8 cellular contexts compared by ENCODE assay signal in genomic region chr9:106892632-106893031, GRCh38. TPM values are rescaled to one million over a fixed set of nuclear protein-coding genes. Genes with fewer than 3 reads are reported as not detected.
A peak's percentile ranks its signal among the peaks of the same experiment; 100 is the strongest.
DNase-seq lines count a peak whose midpoint lies in the region; ATAC-seq and TF ChIP-seq lines count a peak whose summit lies in the region.

No MANE protein-coding gene starts in this region.

- peak overlapping the region; percentile 61 for H3K9ac ChIP-seq in HUES64 (ENCODE audit: low read depth, low read length)
- no peak overlapping the region for H3K9ac ChIP-seq in colonic mucosa (ENCODE audit: low read depth in 2 of 2, low read length in 2 of 2)

- H3K36me3 ChIP-seq in HUES64 (ENCODE audit: insufficient read depth, low read length), result peaks cover 9% of the 10 kb centered on the region; the same call in 1 of the 2 replicates
- H3K36me3 ChIP-seq in upper lobe of right lung, result no peaks in the 10 kb centered on the region
- no peaks in the 10 kb centered on the region for H3K36me3 ChIP-seq in colonic mucosa

- peak overlapping the region; percentile 90 for H3K27ac ChIP-seq in HUES64 (ENCODE audit: low read depth, low read length)
- H3K27ac ChIP-seq in upper lobe of right lung, result no peak overlapping the region
- H3K27ac ChIP-seq in colonic mucosa, result no peak overlapping the region

- ATAC-seq in left colon, result peak; percentile 62
- peak; percentile 96 for ATAC-seq in upper lobe of right lung
- ATAC-seq in GM18517 (IDR thresholded peaks at IDR 0.05; ENCODE audit: unreplicated experiment), result no peak

- peaks cover 81% of the 10 kb centered on the region for H3K4me1 ChIP-seq in HUES64 (ENCODE audit: insufficient read depth, low read length)
- H3K4me1 ChIP-seq in upper lobe of right lung, result peaks cover 7% of the 10 kb centered on the region
- H3K4me1 ChIP-seq in colonic mucosa, result no peaks in the 10 kb centered on the region

- TF ChIP-seq CTCF in choroid plexus epithelial cell (conservative IDR thresholded peaks at IDR 0.05; ENCODE audit: low read depth, low read length) (no peak), upper lobe of right lung (IDR thresholded peaks at IDR 0.05) (no peak), colonic mucosa (IDR thresholded peaks at IDR 0.05) (no peak)

- intact Hi-C loops in left colon (cut with DNase I, micrococcal nuclease) (no loop called here), upper lobe of right lung (cut with DNase I) (no loop called here), colonic mucosa (cut with DNase I) (no loop called here)

- H3K4me3 ChIP-seq in HUES64 (ENCODE audit: low read length), result peak overlapping the region; percentile 20; the same call in 1 of the 2 replicates
- H3K4me3 ChIP-seq in choroid plexus epithelial cell (ENCODE audit: low read depth, low read length), result no peak overlapping the region
- H3K4me3 ChIP-seq in upper lobe of right lung, result no peak overlapping the region
- no peak overlapping the region for H3K4me3 ChIP-seq in colonic mucosa

- no peaks in the 10 kb centered on the region for H3K9me3 ChIP-seq in HUES64 (ENCODE audit: insufficient read depth, low read depth, low read length)
- H3K9me3 ChIP-seq in upper lobe of right lung, result no peaks in the 10 kb centered on the region
- H3K9me3 ChIP-seq in colonic mucosa, result no peaks in the 10 kb centered on the region

- H3K27me3 ChIP-seq in HUES64 (ENCODE audit: insufficient read depth, low read length) (no peaks in the 10 kb centered on the region), upper lobe of right lung (no peaks in the 10 kb centered on the region), colonic mucosa (no peaks in the 10 kb centered on the region)

- DNase-seq in choroid plexus epithelial cell (ENCODE audit: low read depth), result peak; percentile 98
- no peak for DNase-seq in left colon
- no peak for DNase-seq in upper lobe of right lung
- no peak for DNase-seq in mesenteric fat pad (ENCODE audit: low spot score)
- DNase-seq in colonic mucosa, result no peak
- no peak for DNase-seq in activated gamma-delta T cell treated with Interleukin-2 at 50 U/mL for 16 hours

- 36% methylated on average over 2 of the region's 4 CpGs for WGBS in HUES64

RNA-seq across cellular contexts. Expression of gene ZNF462, which starts 29.7 kb away (rescaled TPM):
- 36.0 TPM for polyA plus RNA-seq in HUES64 (2013, experiment 1 of 2)
- polyA plus RNA-seq in HUES64 (2013, experiment 2 of 2), result 35.5 TPM
- 10 to 100 TPM; 33.4 to 41.6 TPM for total RNA-seq in left colon
- total RNA-seq in upper lobe of right lung, result 25.4 TPM
- total RNA-seq in mesenteric fat pad, result 45.2 TPM
- total RNA-seq in colonic mucosa, result 10 to 100 TPM; 28.9 to 29.3 TPM
